Comparison of ENCODE assay signal across 8 cellular contexts in genomic region chr19:10568826-10569651, GRCh38. TPM values are rescaled to one million over a fixed set of nuclear protein-coding genes. Genes with fewer than 3 reads are reported as not detected.
DNase-seq lines count a peak whose midpoint lies in the region; ATAC-seq and TF ChIP-seq lines count a peak whose summit lies in the region.

TSS of gene CDKN2D (minus strand) at chr19:10568979. CDS start at chr19:10568653, 326 bp downstream.

- H3K27me3 ChIP-seq in WERI-Rb-1 (ENCODE audit: insufficient read depth, low read depth, severe bottlenecking) (no peaks in the 10 kb centered on the region), mammary epithelial cell (ENCODE audit: insufficient read depth, low read length) (no peaks in the 10 kb centered on the region), smooth muscle cell (ENCODE audit: low read depth) (no peaks in the 10 kb centered on the region)

- H3K36me3 ChIP-seq in WERI-Rb-1 (peaks cover 20% of the 10 kb centered on the region), mammary epithelial cell (ENCODE audit: insufficient read depth, low read length) (no peaks in the 10 kb centered on the region), smooth muscle cell (ENCODE audit: low read depth) (no peaks in the 10 kb centered on the region)

- peak within 1 kb of the TSS; percentile 82 for H2AFZ ChIP-seq in mammary epithelial cell (ENCODE audit: low read depth, low read length)
- H2AFZ ChIP-seq in smooth muscle cell (ENCODE audit: low read depth), result peak within 1 kb of the TSS; percentile 63

- CTCF ChIA-PET in AG04449 (lab: Yijun Ruan, JAX) (interaction anchor here (0.6 to 19.6 kb wide), 7 partner anchors 12 to 160 kb away, joined by 3 to 644 read pairs (median 7); no protein-coding TSS in a partner anchor), mammary epithelial cell (lab: Charles Lee; ENCODE audit: low non-redundant PET) (no interaction called here)

- no peaks in the 10 kb centered on the region for H3K9me3 ChIP-seq in WERI-Rb-1 (ENCODE audit: severe bottlenecking)
- no peaks in the 10 kb centered on the region for H3K9me3 ChIP-seq in mammary epithelial cell (replicated peaks; ENCODE audit: insufficient read depth, low read length)
- H3K9me3 ChIP-seq in smooth muscle cell (replicated peaks; ENCODE audit: low read depth), result no peaks in the 10 kb centered on the region

- H3K4me1 ChIP-seq in mammary epithelial cell (ENCODE audit: insufficient read depth, low read length) (peaks cover 39% of the 10 kb centered on the region), smooth muscle cell (ENCODE audit: low read depth) (peaks cover 18% of the 10 kb centered on the region)

- in situ Hi-C loops in mammary epithelial cell (cut with MboI; ENCODE audit: low sequenced_read_pairs in 2 of 2), result loop anchor here in 1 of 2 donors (5.0 kb wide), 1 partner anchor 67 kb away; the partner anchor contains the start of gene KEAP1

- H3K4me3 ChIP-seq in AG04449 (ENCODE audit: low read depth, low read length), result peak within 1 kb of the TSS; percentile 72
- peak within 1 kb of the TSS; percentile 77 for H3K4me3 ChIP-seq in WERI-Rb-1 (ENCODE audit: low read depth, low read length)
- H3K4me3 ChIP-seq in mammary epithelial cell (replicated peaks in 1 of 3; ENCODE audit: insufficient read depth in 1 of 3, low read depth in 2 of 3, low read length in 3 of 3), result peak within 1 kb of the TSS; percentile 68 to 71 (median 69)
- H3K4me3 ChIP-seq in smooth muscle cell, result peak within 1 kb of the TSS; percentile 75

- 2% methylated on average over 41 of the region's 71 CpGs for WGBS in mammary epithelial cell (ENCODE audit: low coverage, missing lambda C conversion rate)
- 2% methylated on average over 50 of the region's 71 CpGs for WGBS in smooth muscle cell (ENCODE audit: low lambda C conversion rate)

- H4K20me1 ChIP-seq in mammary epithelial cell (ENCODE audit: insufficient read depth, low read length), result no peaks in the 10 kb centered on the region
- no peaks in the 10 kb centered on the region for H4K20me1 ChIP-seq in smooth muscle cell (ENCODE audit: low read depth)

- dilution Hi-C loops in mammary epithelial cell (cut with HindIII; ENCODE audit: low sequenced_read_pairs), result no loop called here

- H3F3A ChIP-seq in smooth muscle cell (ENCODE audit: low read depth), result peaks cover 14% of the 10 kb centered on the region

- H3K4me2 ChIP-seq in mammary epithelial cell (ENCODE audit: insufficient read depth, low read depth, low read length) (peak within 1 kb of the TSS; percentile 96), smooth muscle cell (peak within 1 kb of the TSS; percentile 96)

- ATAC-seq in GM18873 (IDR thresholded peaks at IDR 0.05; ENCODE audit: low FRiP score, unreplicated experiment) (peak; percentile 63), HG03139 (IDR thresholded peaks at IDR 0.05; ENCODE audit: unreplicated experiment) (peak; percentile 52)

- H3K9ac ChIP-seq in mammary epithelial cell (ENCODE audit: insufficient read depth, low read length) (peak within 1 kb of the TSS; percentile 83), smooth muscle cell (ENCODE audit: low read depth) (peak within 1 kb of the TSS; percentile 48)

- POLR2A ChIA-PET in AG04449 (lab: Yijun Ruan, JAX), result interaction anchor here (0.5 kb wide), 1 partner anchor 52 kb away, joined by 3 read pairs; the partner anchor contains the start of gene S1PR5

- DNase-seq in AG04449 (ENCODE audit: low read depth, low spot score) (peak; percentile 90), NCI-H2227 (lab: John Stamatoyannopoulos, UW; ENCODE audit: unreplicated experiment) (peak; percentile 99), WERI-Rb-1 (peak; percentile 100), mammary epithelial cell (peak; percentile 99), iPS-NIHi11 (ENCODE audit: low spot score) (peak; percentile 85), smooth muscle cell (lab: John Stamatoyannopoulos, UW; ENCODE audit: unreplicated experiment) (peak; percentile 97)

- peak within 1 kb of the TSS; percentile 98 for H3K27ac ChIP-seq in WERI-Rb-1
- peak within 1 kb of the TSS; percentile 84 for H3K27ac ChIP-seq in mammary epithelial cell (ENCODE audit: insufficient read depth, low read depth, low read length)
- H3K27ac ChIP-seq in smooth muscle cell (ENCODE audit: low read depth), result peak within 1 kb of the TSS; percentile 39

- H3K79me2 ChIP-seq in mammary epithelial cell (ENCODE audit: insufficient read depth, low read length) (peaks cover 26% of the 10 kb centered on the region), smooth muscle cell (ENCODE audit: low read depth) (peaks cover 12% of the 10 kb centered on the region)

- intact Hi-C loops in mammary epithelial cell (cut with micrococcal nuclease), result loop anchor here (1.0 to 5.0 kb wide), 5 partner anchors 67 to 167 kb away; partner anchors contain the start of genes CDC37 and ILF3

- BruUV-seq in mammary epithelial cell (replicated peaks; lab: Mats Ljungman, UMichigan), result no TSS peak

- TF ChIP-seq CTCF in AG04449 (IDR thresholded peaks at IDR 0.05; ENCODE audit: insufficient read depth, low read length, missing control alignments), result no peak
- TF ChIP-seq CTCF in WERI-Rb-1 (IDR thresholded peaks at IDR 0.05; ENCODE audit: low read depth, low read length), result no peak
- TF ChIP-seq CTCF in mammary epithelial cell (conservative IDR thresholded peaks at IDR 0.05 in 1 of 2, IDR thresholded peaks at IDR 0.05 in 1 of 2; ENCODE audit: extremely low read depth in 1 of 2, insufficient read depth in 1 of 2, low read depth in 1 of 2, low read length in 2 of 2), result peak in 1 of 2 donors; percentile 10
- TF ChIP-seq CTCF in smooth muscle cell (IDR thresholded peaks at IDR 0.05; ENCODE audit: borderline replicate concordance, insufficient read depth, poor library complexity, severe bottlenecking), result no peak

RNA-seq across cellular contexts. Expression of gene CDKN2D, which starts in this region (rescaled TPM):
- total RNA-seq in mammary epithelial cell, result 1 to 10 TPM; 3.3 to 8.2 TPM
- 8.9 TPM for polyA plus RNA-seq in mammary epithelial cell
- 0.57 TPM for polyA minus RNA-seq in mammary epithelial cell
- total RNA-seq in smooth muscle cell, result 5.4 and 10.1 TPM in 2 replicates
- polyA plus RNA-seq in smooth muscle cell, result 22.2 and 25.3 TPM in 2 replicates

Comparison
In these comparisons a context has a peak if more than half of its experiments do, and no peak if none do; other contexts are left out.
1. Peak in every context shown above with its lines: DNase-seq, ATAC-seq, H3K4me3 ChIP-seq and H3K27ac ChIP-seq.
2. H3K27ac ChIP-seq: peak in every context shown above with its lines; median percentile 98 in WERI-Rb-1; 84 in mammary epithelial cell; 39 in smooth muscle cell.